15 cellular contexts compared by ENCODE assay signal in genomic region chr16:29903579-29903978, GRCh38. TPM values are rescaled to one million over a fixed set of nuclear protein-coding genes. Genes with fewer than 3 reads are reported as not detected.
"Had no signal": no experiment of that assay in that cellular context is flagged by ENCODE, and none has a peak within 500 bp of the region (broad histone marks: within the 10 kb centered on the region; RNA-seq: fewer than 3 reads in every experiment).

No MANE protein-coding gene starts in this region.

- H3K4me3 Mint-ChIP-seq: activated B cell treated with CpG ODN at 0.5 μM for 24 hours; activated naive CD8-positive, alpha-beta T cell treated with anti-CD3 and anti-CD28 coated beads, Interleukin-2, amount 50 U/mL, for 24 hours; activated T-cell treated with anti-CD3 and anti-CD28 coated beads, Interleukin-2, amount 50 U/mL, for 72 hours; stimulated activated effector memory CD8-positive, alpha-beta T cell treated with anti-CD3 and anti-CD28 coated beads, Interleukin-12 subunit alpha, Interleukin-12 subunit beta, amount 100 ng/mL, for 72 hours; T-helper 1 cell treated with Interleukin-12 subunit alpha and Interleukin-12 subunit beta and Interleukin-4 antibody, amounts not matched to agents 30 μg/mL and 1 μg/mL, for 36 hours had no signal

- H3K9ac ChIP-seq: parathyroid adenoma had no signal

- H3K27me3 ChIP-seq: ascending aorta, hepatocyte had no signal

- H3K36me3 ChIP-seq: ascending aorta had no signal

- H3K9me3 ChIP-seq: ascending aorta, left lung had no signal

- H3K4me3 ChIP-seq: ascending aorta, hepatocyte, left lung had no signal

- H3K27ac ChIP-seq: ascending aorta, hepatocyte, left lung, parathyroid adenoma had no signal

- H3K4me2 ChIP-seq: hepatocyte had no signal

- DNase-seq: activated B cell treated with CpG ODN at 0.5 μM for 24 hours; activated CD4-positive, alpha-beta T cell treated with anti-CD3 and anti-CD28 coated beads for 48 hours; activated CD8-positive, alpha-beta memory T cell treated with anti-CD3 and anti-CD28 coated beads, Interleukin-2, amount 50 U/mL, for 48 hours; activated naive CD4-positive, alpha-beta T cell; activated naive CD8-positive, alpha-beta T cell treated with anti-CD3 and anti-CD28 coated beads, Interleukin-2, amount 50 U/mL, for 24 hours; activated T-cell treated with anti-CD3 and anti-CD28 coated beads, Interleukin-2, amount 50 U/mL, for 72 hours; islet precursor cell; left lung; mammary epithelial cell; retina had no signal

- H3K79me2 ChIP-seq: parathyroid adenoma had no signal

- ATAC-seq: activated naive CD8-positive, alpha-beta T cell treated with anti-CD3 and anti-CD28 coated beads, Interleukin-2, amount 50 U/mL, for 24 hours; activated T-cell treated with anti-CD3 and anti-CD28 coated beads, Interleukin-2, amount 50 U/mL, for 72 hours; left lung; stimulated activated effector memory CD8-positive, alpha-beta T cell treated with anti-CD3 and anti-CD28 coated beads, Interleukin-12 subunit alpha, Interleukin-12 subunit beta, amount 100 ng/mL, for 72 hours had no signal

- H2AFZ ChIP-seq: hepatocyte, parathyroid adenoma had no signal

- H3K9me3 Mint-ChIP-seq: activated B cell treated with CpG ODN at 0.5 μM for 24 hours; activated naive CD8-positive, alpha-beta T cell treated with anti-CD3 and anti-CD28 coated beads, Interleukin-2, amount 50 U/mL, for 24 hours; activated T-cell treated with anti-CD3 and anti-CD28 coated beads, Interleukin-2, amount 50 U/mL, for 72 hours; stimulated activated effector memory CD8-positive, alpha-beta T cell treated with anti-CD3 and anti-CD28 coated beads, Interleukin-12 subunit alpha, Interleukin-12 subunit beta, amount 100 ng/mL, for 72 hours; T-helper 1 cell treated with Interleukin-12 subunit alpha and Interleukin-12 subunit beta and Interleukin-4 antibody, amounts not matched to agents 30 μg/mL and 1 μg/mL, for 36 hours had no signal

- H3K27ac Mint-ChIP-seq: activated B cell treated with CpG ODN at 0.5 μM for 24 hours; activated naive CD8-positive, alpha-beta T cell treated with anti-CD3 and anti-CD28 coated beads, Interleukin-2, amount 50 U/mL, for 24 hours; activated T-cell treated with anti-CD3 and anti-CD28 coated beads, Interleukin-2, amount 50 U/mL, for 72 hours; stimulated activated effector memory CD8-positive, alpha-beta T cell treated with anti-CD3 and anti-CD28 coated beads, Interleukin-12 subunit alpha, Interleukin-12 subunit beta, amount 100 ng/mL, for 72 hours; T-helper 1 cell treated with Interleukin-12 subunit alpha and Interleukin-12 subunit beta and Interleukin-4 antibody, amounts not matched to agents 30 μg/mL and 1 μg/mL, for 36 hours had no signal

RNA-seq across cellular contexts. Expression of gene ASPHD1, which starts 3.3 kb away (rescaled TPM):
- total RNA-seq: activated B cell treated with CpG ODN at 0.5 μM for 24 hours, ascending aorta had no signal

RNA-seq across cellular contexts. Expression of gene SEZ6L2, which starts 4.2 kb away (rescaled TPM):
- total RNA-seq: activated B cell treated with CpG ODN at 0.5 μM for 24 hours had no signal
